Comparison of ENCODE assay signal across 37 cellular contexts in genomic region chr6:151483968-151484367, GRCh38. TPM values are rescaled to one million over a fixed set of nuclear protein-coding genes. Genes with fewer than 3 reads are reported as not detected.
"Had no signal": no experiment of that assay in that cellular context is flagged by ENCODE, and none has a peak within 500 bp of the region (broad histone marks: within the 10 kb centered on the region; RNA-seq: fewer than 3 reads in every experiment).

No MANE protein-coding gene starts in this region.

- H3K36me3 ChIP-seq: adrenal gland, Peyer's patch, WERI-Rb-1 had no signal

- H3K4me1 ChIP-seq: Peyer's patch had no signal

- H3K4me1 Mint-ChIP-seq: brain had no signal

- FAIRE-seq: astrocyte, bronchial epithelial cell had no signal

- H3K36me3 Mint-ChIP-seq: activated naive CD4-positive, alpha-beta T cell treated with anti-CD3 and anti-CD28 coated beads, Interleukin-2, amount 50 U/mL, for 72 hours; brain had no signal

- H3K4me3 Mint-ChIP-seq: activated CD4-positive, alpha-beta memory T cell treated with anti-CD3 and anti-CD28 coated beads, Interleukin-2, amount 10 ng/mL, durations not matched to agents 7 days and 5 days; activated CD8-positive, alpha-beta memory T cell treated with anti-CD3 and anti-CD28 coated beads, Interleukin-2, amount 10 ng/mL, durations not matched to agents 7 days and 5 days; activated naive CD4-positive, alpha-beta T cell treated with anti-CD3 and anti-CD28 coated beads for 36 hours; brain had no signal

- H3K4me3 ChIP-seq: adrenal gland, Peyer's patch had no signal

- H3K9me3 Mint-ChIP-seq: activated CD4-positive, alpha-beta memory T cell treated with anti-CD3 and anti-CD28 coated beads, Interleukin-2, amount 10 ng/mL, durations not matched to agents 7 days and 5 days; activated naive CD4-positive, alpha-beta T cell treated with anti-CD3 and anti-CD28 coated beads for 36 hours; activated naive CD4-positive, alpha-beta T cell treated with anti-CD3 and anti-CD28 coated beads, Interleukin-2, amount 50 U/mL, for 72 hours had no signal

- DNase-seq: activated CD4-positive, alpha-beta memory T cell treated with anti-CD3 and anti-CD28 coated beads, Interleukin-2, amount 10 ng/mL, durations not matched to agents 7 days and 5 days; activated CD4-positive, alpha-beta T cell treated with anti-CD3 and anti-CD28 coated beads for 1 hour; activated CD4-positive, alpha-beta T cell treated with anti-CD3 and anti-CD28 coated beads for 48 hours; activated CD4-positive, CD25-positive, alpha-beta regulatory T cell; activated CD8-positive, alpha-beta memory T cell treated with anti-CD3 and anti-CD28 coated beads for 24 hours; activated CD8-positive, alpha-beta memory T cell treated with anti-CD3 and anti-CD28 coated beads, Interleukin-2, amount 10 ng/mL, durations not matched to agents 7 days and 5 days; activated CD8-positive, alpha-beta memory T cell treated with anti-CD3 and anti-CD28 coated beads, Interleukin-2, amount 50 U/mL, for 48 hours; activated gamma-delta T cell treated with Interleukin-2 at 50 U/mL for 16 hours; activated naive CD4-positive, alpha-beta T cell treated with anti-CD3 and anti-CD28 coated beads for 36 hours; adrenal gland; caudate nucleus; cerebellar nuclear complex; Karpas-422; NCI-H1105; NCI-H1417 treated with DMSO at 0.1 percent for 48 hours; NCI-H187 treated with DMSO at 0.1 percent for 48 hours; NCI-H2081; NCI-H226; NCI-H446 treated with DMSO at 0.1 percent for 48 hours; NCI-H524; NCI-H69; NCI-H82; PC-3; Peyer's patch; RPMI8226; SIG-M5; SW 1271; T-helper 1 cell; T1000; WERI-Rb-1 had no signal

- ATAC-seq: activated CD8-positive, alpha-beta memory T cell treated with anti-CD3 and anti-CD28 coated beads, Interleukin-2, amount 10 ng/mL, durations not matched to agents 7 days and 5 days; activated naive CD4-positive, alpha-beta T cell treated with anti-CD3 and anti-CD28 coated beads, Interleukin-2, amount 50 U/mL, for 72 hours; PC-3 had no signal

- H3K9me3 ChIP-seq: adrenal gland, Peyer's patch had no signal

- H3K27ac ChIP-seq: adrenal gland, Peyer's patch, WERI-Rb-1 had no signal

- H3K27me3 Mint-ChIP-seq: brain had no signal

- H3K27me3 ChIP-seq: adrenal gland, Peyer's patch had no signal

- H3K27ac Mint-ChIP-seq: activated CD4-positive, alpha-beta memory T cell treated with anti-CD3 and anti-CD28 coated beads, Interleukin-2, amount 10 ng/mL, durations not matched to agents 7 days and 5 days; activated CD8-positive, alpha-beta memory T cell treated with anti-CD3 and anti-CD28 coated beads, Interleukin-2, amount 10 ng/mL, durations not matched to agents 7 days and 5 days; activated naive CD4-positive, alpha-beta T cell treated with anti-CD3 and anti-CD28 coated beads for 36 hours; activated naive CD4-positive, alpha-beta T cell treated with anti-CD3 and anti-CD28 coated beads, Interleukin-2, amount 50 U/mL, for 72 hours; brain had no signal

RNA-seq across cellular contexts. Expression of gene CCDC170, which starts 9.8 kb away (rescaled TPM):
- total RNA-seq: activated CD4-positive, alpha-beta memory T cell treated with anti-CD3 and anti-CD28 coated beads, Interleukin-2, amount 10 ng/mL, durations not matched to agents 7 days and 5 days; activated CD8-positive, alpha-beta memory T cell treated with anti-CD3 and anti-CD28 coated beads, Interleukin-2, amount 10 ng/mL, durations not matched to agents 7 days and 5 days; activated naive CD4-positive, alpha-beta T cell treated with anti-CD3 and anti-CD28 coated beads for 36 hours; activated naive CD4-positive, alpha-beta T cell treated with anti-CD3 and anti-CD28 coated beads, Interleukin-2, amount 50 U/mL, for 72 hours; bronchial epithelial cell; MCF 10A; PC-3; SK-MEL-5; T-helper 2 cell treated with Interferon-gamma antibody and Interleukin-4, amounts not matched to agents 100 ng/mL and 5 ng/mL, for 36 hours had no signal
